ENCODE assay signal across 7 cellular contexts in the genomic region with DNA sequence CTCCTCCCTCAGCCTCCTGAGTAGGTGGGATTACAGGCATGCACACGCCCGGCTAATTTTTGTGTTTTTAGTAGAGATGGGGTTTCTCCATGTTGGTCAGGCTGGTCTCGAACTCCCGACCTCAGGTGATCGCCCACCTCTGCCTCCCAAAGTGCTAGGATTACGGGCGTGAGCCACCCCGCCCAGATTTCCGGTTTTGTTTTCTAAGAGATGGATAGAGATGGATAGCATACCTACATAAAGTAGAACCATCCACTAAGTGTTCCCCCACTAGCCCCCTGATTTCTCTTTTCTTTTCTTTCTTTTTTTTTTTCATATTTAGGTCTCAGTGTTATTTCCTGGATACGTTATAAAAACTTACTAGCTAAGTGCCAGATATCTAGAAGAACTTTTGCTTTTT. TPM values are rescaled to one million over a fixed set of nuclear protein-coding genes. Genes with fewer than 3 reads are reported as not detected.
DNase-seq lines count a peak whose midpoint lies in the region; ATAC-seq and TF ChIP-seq lines count a peak whose summit lies in the region.

No MANE protein-coding gene starts in this region.

- no peak for DNase-seq in HL-60 (ENCODE audit: low read depth in 1 of 2, low spot score in 1 of 2)
- DNase-seq in activated CD4-positive, alpha-beta memory T cell treated with anti-CD3 and anti-CD28 coated beads, Interleukin-2, amount 10 ng/mL, durations not matched to agents 7 days and 5 days, result no peak
- no peak for DNase-seq in stimulated activated naive CD8-positive, alpha-beta T cell treated with anti-CD3 and anti-CD28 coated beads, Interleukin-15, amount 100 ng/mL, for 72 hours

- no peaks in the 10 kb centered on the region for H3K27me3 Mint-ChIP-seq in activated CD4-positive, alpha-beta memory T cell treated with anti-CD3 and anti-CD28 coated beads, Interleukin-2, amount 10 ng/mL, durations not matched to agents 7 days and 5 days
- no peaks in the 10 kb centered on the region for H3K27me3 Mint-ChIP-seq in stimulated activated naive CD8-positive, alpha-beta T cell treated with anti-CD3 and anti-CD28 coated beads, Interleukin-15, amount 100 ng/mL, for 72 hours

- peaks cover 17% of the 10 kb centered on the region; the same call in 1 of the 2 replicates for H3K4me1 ChIP-seq in iPS-20b (ENCODE audit: insufficient read depth, low read length)

- no peaks in the 10 kb centered on the region for H3K36me3 ChIP-seq in iPS-20b (ENCODE audit: insufficient read depth, low read depth, low read length)

- CTCF ChIA-PET in activated CD4-positive, alpha-beta memory T cell treated with anti-CD3 and anti-CD28 coated beads, Interleukin-2, amount 10 ng/mL, durations not matched to agents 7 days and 5 days (lab: Charles Lee), result interaction anchor here (1.0 to 4.0 kb wide), 4 partner anchors 10 to 304 kb away, joined by 4 to 30 read pairs (median 8); no protein-coding TSS in a partner anchor

- H3K27ac ChIP-seq in HL-60 (replicated peaks), result peak overlapping the region; percentile 95
- no peak overlapping the region for H3K27ac ChIP-seq in iPS-20b (ENCODE audit: low read length)

- H3K9ac ChIP-seq in iPS-20b (ENCODE audit: low read depth, low read length), result peak overlapping the region; percentile 93; the same call in 1 of the 2 replicates

- TF ChIP-seq CTCF in HL-60 (IDR thresholded peaks at IDR 0.05; ENCODE audit: insufficient read depth, low read length), result no peak

- no peak for ATAC-seq in stimulated activated naive CD8-positive, alpha-beta T cell treated with anti-CD3 and anti-CD28 coated beads, Interleukin-15, amount 100 ng/mL, for 72 hours
- ATAC-seq in GM18498 (IDR thresholded peaks at IDR 0.05; ENCODE audit: unreplicated experiment) (no peak), GM18519 (IDR thresholded peaks at IDR 0.05; ENCODE audit: low FRiP score, unreplicated experiment) (no peak), GM21528 (IDR thresholded peaks at IDR 0.05; ENCODE audit: low FRiP score, unreplicated experiment) (no peak)

- peak overlapping the region; percentile 98 for H3K4me3 ChIP-seq in HL-60 (replicated peaks; ENCODE audit: insufficient read depth, low read length)
- peak overlapping the region; percentile 94 for H3K4me3 ChIP-seq in iPS-20b (ENCODE audit: low read length)

- H3K9me3 ChIP-seq in iPS-20b (ENCODE audit: insufficient read depth, low read depth, low read length), result no peaks in the 10 kb centered on the region

- peak overlapping the region; percentile 98 for H3K27ac Mint-ChIP-seq in activated CD4-positive, alpha-beta memory T cell treated with anti-CD3 and anti-CD28 coated beads, Interleukin-2, amount 10 ng/mL, durations not matched to agents 7 days and 5 days
- H3K27ac Mint-ChIP-seq in stimulated activated naive CD8-positive, alpha-beta T cell treated with anti-CD3 and anti-CD28 coated beads, Interleukin-15, amount 100 ng/mL, for 72 hours, result peak overlapping the region; percentile 85 to 94

- H3K4me1 Mint-ChIP-seq in activated CD4-positive, alpha-beta memory T cell treated with anti-CD3 and anti-CD28 coated beads, Interleukin-2, amount 10 ng/mL, durations not matched to agents 7 days and 5 days, result peaks cover 45% of the 10 kb centered on the region
- H3K4me1 Mint-ChIP-seq in stimulated activated naive CD8-positive, alpha-beta T cell treated with anti-CD3 and anti-CD28 coated beads, Interleukin-15, amount 100 ng/mL, for 72 hours, result peaks cover 53% of the 10 kb centered on the region

- no peaks in the 10 kb centered on the region for H3K9me3 Mint-ChIP-seq in activated CD4-positive, alpha-beta memory T cell treated with anti-CD3 and anti-CD28 coated beads, Interleukin-2, amount 10 ng/mL, durations not matched to agents 7 days and 5 days
- no peaks in the 10 kb centered on the region for H3K9me3 Mint-ChIP-seq in stimulated activated naive CD8-positive, alpha-beta T cell treated with anti-CD3 and anti-CD28 coated beads, Interleukin-15, amount 100 ng/mL, for 72 hours

- no peaks in the 10 kb centered on the region for H3K27me3 ChIP-seq in HL-60 (ENCODE audit: insufficient read depth, poor library complexity, severe bottlenecking)
- H3K27me3 ChIP-seq in iPS-20b (ENCODE audit: insufficient read depth, low read length), result no peaks in the 10 kb centered on the region

- POLR2A ChIA-PET in activated CD4-positive, alpha-beta memory T cell treated with anti-CD3 and anti-CD28 coated beads, Interleukin-2, amount 10 ng/mL, durations not matched to agents 7 days and 5 days (lab: Charles Lee), result interaction anchor here (0.8 to 4.6 kb wide), 11 partner anchors 8 to 185 kb away, joined by 3 to 53 read pairs (median 10); no protein-coding TSS in a partner anchor

- peak overlapping the region; percentile 99 for H3K4me3 Mint-ChIP-seq in activated CD4-positive, alpha-beta memory T cell treated with anti-CD3 and anti-CD28 coated beads, Interleukin-2, amount 10 ng/mL, durations not matched to agents 7 days and 5 days
- H3K4me3 Mint-ChIP-seq in stimulated activated naive CD8-positive, alpha-beta T cell treated with anti-CD3 and anti-CD28 coated beads, Interleukin-15, amount 100 ng/mL, for 72 hours, result peak overlapping the region; percentile 87 to 99

- H3K36me3 Mint-ChIP-seq in activated CD4-positive, alpha-beta memory T cell treated with anti-CD3 and anti-CD28 coated beads, Interleukin-2, amount 10 ng/mL, durations not matched to agents 7 days and 5 days (ENCODE audit: low read depth), result peaks cover 21% of the 10 kb centered on the region

RNA-seq across cellular contexts. Expression of a gene that starts 2.0 kb away (rescaled TPM):
- total RNA-seq in activated CD4-positive, alpha-beta memory T cell treated with anti-CD3 and anti-CD28 coated beads, Interleukin-2, amount 10 ng/mL, durations not matched to agents 7 days and 5 days, result 100 to 1,000 TPM; 143 to 155 TPM
